15 cellular contexts compared by ENCODE assay signal in genomic region chr19:8045872-8046568, GRCh38. TPM values are rescaled to one million over a fixed set of nuclear protein-coding genes. Genes with fewer than 3 reads are reported as not detected.
DNase-seq lines count a peak whose midpoint lies in the region; ATAC-seq, FAIRE-seq and TF ChIP-seq lines count a peak whose summit lies in the region.
"Had no signal": no experiment of that assay in that cellular context is flagged by ENCODE, and none has a peak within 500 bp of the region (broad histone marks: within the 10 kb centered on the region; RNA-seq: fewer than 3 reads in every experiment).

No MANE protein-coding gene starts in this region.

- no peaks in the 10 kb centered on the region for H3K79me2 ChIP-seq in K562 (ENCODE audit: control insufficient read depth, insufficient read depth, low read length)

- no peaks in the 10 kb centered on the region for H3K36me3 Mint-ChIP-seq in CD8-positive, alpha-beta memory T cell

- H3K4me1 ChIP-seq in K562 (replicated peaks in 1 of 2; ENCODE audit: control insufficient read depth in 2 of 2, insufficient read depth in 2 of 2, low read length in 2 of 2): peaks cover 13 to 37% of the 10 kb centered on the region in 2 experiments
- peaks cover 4 to 7% of the 10 kb centered on the region in 2 donors for H3K4me1 ChIP-seq in neuronal stem cell (ENCODE audit: control insufficient read depth in 2 of 2, insufficient read depth in 1 of 2, low read depth in 1 of 2, low read length in 2 of 2)
- H3K4me1 ChIP-seq in prostate gland (replicated peaks): no peaks in the 10 kb centered on the region
- H3K4me1 ChIP-seq in CD8-positive, alpha-beta memory T cell (ENCODE audit: insufficient read depth, low read length): no peaks in the 10 kb centered on the region

- POLR2A ChIA-PET in K562 (lab: Yijun Ruan, JAX): interaction anchor here (0.7 to 2.6 kb wide), 4 partner anchors 10 to 14 kb away, joined by 3 to 10 read pairs (median 4); no protein-coding TSS in a partner anchor
- POLR2A ChIA-PET in CD8-positive, alpha-beta memory T cell (lab: Charles Lee): no interaction called here

- DNase-seq in DMS 273 (lab: John Stamatoyannopoulos, UW; ENCODE audit: unreplicated experiment) (peak; percentile 47), DMS 273 treated with DMSO at 0.1 percent for 48 hours (lab: John Stamatoyannopoulos, UW) (no peak), H7 (peak; percentile 30), K562 (ENCODE audit: extremely low read depth in 1 of 4, low spot score in 3 of 4) (peak in 1 of 4 experiments; percentile 58), neuronal stem cell (ENCODE audit: low spot score) (no peak), prostate gland (ENCODE audit: low spot score) (no peak)
- no peak for DNase-seq in CD8-positive, alpha-beta memory T cell
- DNase-seq: AML-193, GDM1, H9 had no signal

- no peak for TF ChIP-seq EP300 in K562 (IDR thresholded peaks at IDR 0.05; ENCODE audit: low read length)

- ATAC-seq in K562 (no peak), HG03378 (IDR thresholded peaks at IDR 0.05; ENCODE audit: unreplicated experiment) (no peak)
- ATAC-seq: GM23338 had no signal

- no peak overlapping the region for H2BK15ac ChIP-seq in neuronal stem cell (ENCODE audit: low read length)

- no TSS peak for BruUV-seq in K562 (replicated peaks; lab: Mats Ljungman, UMichigan)

- H3K79me1 ChIP-seq in neuronal stem cell (ENCODE audit: low read depth, low read length): no peaks in the 10 kb centered on the region

- H2AFZ ChIP-seq in K562 (ENCODE audit: low read depth, low read length) (peak overlapping the region; percentile 20), neuronal stem cell (ENCODE audit: low read length) (no peak overlapping the region)
- H2AFZ ChIP-seq: GM23338 had no signal

- no peaks in the 10 kb centered on the region for H4K20me1 ChIP-seq in K562 (replicated peaks; ENCODE audit: control insufficient read depth, insufficient read depth, low read length)
- H4K20me1 ChIP-seq: BLaER1 had no signal

- 14% methylated on average over 9 of the region's 10 CpGs for WGBS in K562 (ENCODE audit: insufficient coverage, low coverage, missing lambda C conversion rate)
- no CpG with 5 or more reads among the region's 10 CpGs for WGBS in neuronal stem cell (ENCODE audit: extremely low coverage in 2 of 2, insufficient read length in 2 of 2, insufficient replicate concordance in 1 of 2), 2 donors
- WGBS in prostate gland: 67% methylated on average over 10 of the region's 10 CpGs

- H2BK120ac ChIP-seq in neuronal stem cell (ENCODE audit: low read depth, low read length): no peak overlapping the region

- H3K27me3 Mint-ChIP-seq in CD8-positive, alpha-beta memory T cell: peaks cover 10 to 24% of the 10 kb centered on the region in 2 donors

- H3K9me3 Mint-ChIP-seq in CD8-positive, alpha-beta memory T cell: no peaks in the 10 kb centered on the region
- H3K9me3 Mint-ChIP-seq: GM23338, H9 had no signal

- H3K4ac ChIP-seq in neuronal stem cell (ENCODE audit: low read length): no peak overlapping the region

- H3K4me1 Mint-ChIP-seq in CD8-positive, alpha-beta memory T cell: peaks cover 5 to 9% (median 6%) of the 10 kb centered on the region in 3 donors
- H3K4me1 Mint-ChIP-seq: GM23338 had no signal

- H3K4me2 ChIP-seq in K562 (ENCODE audit: insufficient read depth, low read length) (peak overlapping the region; percentile 35; the same call in 1 of the 2 replicates), neuronal stem cell (ENCODE audit: insufficient read depth, low read length, poor library complexity, severe bottlenecking) (no peak overlapping the region)
- H3K4me2 ChIP-seq: BLaER1, GM23338 had no signal

- H4K91ac ChIP-seq in neuronal stem cell (ENCODE audit: low read depth, low read length, poor library complexity): no peak overlapping the region

- H3K14ac ChIP-seq in neuronal stem cell (ENCODE audit: low read length): no peak overlapping the region

- peak in 1 of 2 experiments; percentile 13; a peak in 1 of 4 replicates for TF ChIP-seq RAD21 in K562 (CRISPR knock-in tag; conservative IDR thresholded peaks at IDR 0.05 in 1 of 2, IDR thresholded peaks at IDR 0.05 in 1 of 2)

- 0 out of 6 replicates have a peak, but pooled peaks of 1 of the 3 experiments have one; percentile 11 for TF ChIP-seq CTCF in K562 (IDR thresholded peaks at IDR 0.05 in 2 of 3, conservative IDR thresholded peaks at IDR 0.05 in 1 of 3; ENCODE audit: insufficient read depth in 2 of 3, low read depth in 1 of 3, low read length in 3 of 3)
- TF ChIP-seq CTCF in prostate gland (IDR thresholded peaks at IDR 0.05): no peak

- H3K27me3 ChIP-seq in H7 (ENCODE audit: control insufficient read depth, insufficient read depth, low read length) (peaks cover 11% of the 10 kb centered on the region), K562 (ENCODE audit: control insufficient read depth in 2 of 2, insufficient read depth in 2 of 2, low read length in 2 of 2) (no peaks in the 10 kb centered on the region), neuronal stem cell (ENCODE audit: control insufficient read depth in 3 of 3, insufficient read depth in 3 of 3, low read depth in 1 of 3, low read length in 3 of 3) (peaks cover 0 to 4% (median 0%) of the 10 kb centered on the region in 3 experiments), prostate gland (replicated peaks; ENCODE audit: insufficient read depth) (no peaks in the 10 kb centered on the region)
- no peaks in the 10 kb centered on the region for H3K27me3 ChIP-seq in CD8-positive, alpha-beta memory T cell (ENCODE audit: insufficient read depth, low read length, poor library complexity, severe bottlenecking)
- H3K27me3 ChIP-seq: BLaER1 had no signal

- in situ Hi-C loops in K562 (cut with MboI): no loop called here

- H3K4me3 ChIP-seq in H7 (ENCODE audit: insufficient read depth, low read depth, low read length): no peak overlapping the region
- no peak overlapping the region for H3K4me3 ChIP-seq in K562
- H3K4me3 ChIP-seq in neuronal stem cell (ENCODE audit: low read length in 2 of 2): no peak overlapping the region
- no peak overlapping the region for H3K4me3 ChIP-seq in prostate gland
- no peak overlapping the region for H3K4me3 ChIP-seq in CD8-positive, alpha-beta memory T cell (ENCODE audit: low read length)
- H3K4me3 ChIP-seq: BLaER1, GM23338 had no signal

- no peak overlapping the region for H3K23ac ChIP-seq in neuronal stem cell (ENCODE audit: low read depth, low read length, poor library complexity)

- H3K9ac ChIP-seq in K562 (ENCODE audit: insufficient read depth in 1 of 2, low read depth in 2 of 2, low read length in 2 of 2) (peak overlapping the region in 1 of 2 experiments; percentile 84; a peak in 1 of 4 replicates), neuronal stem cell (ENCODE audit: low read depth, low read length, poor library complexity) (no peak overlapping the region)
- H3K9ac ChIP-seq: BLaER1 had no signal

- peak overlapping the region in 1 of 8 donors; percentile 83 for H3K27ac Mint-ChIP-seq in CD8-positive, alpha-beta memory T cell
- H3K27ac Mint-ChIP-seq: GM23338, H9 had no signal

- no peak overlapping the region for H3K27ac ChIP-seq in K562 (ENCODE audit: extremely low read depth, low read depth, low read length)
- H3K27ac ChIP-seq in neuronal stem cell (replicated peaks; ENCODE audit: low read length): no peak overlapping the region
- no peak overlapping the region for H3K27ac ChIP-seq in prostate gland
- H3K27ac ChIP-seq in CD8-positive, alpha-beta memory T cell (ENCODE audit: low read depth, low read length): no peak overlapping the region
- H3K27ac ChIP-seq: 22Rv1, BLaER1, HL-60 had no signal

- no peak overlapping the region for H4K8ac ChIP-seq in neuronal stem cell (ENCODE audit: low read depth, low read length)

- peak; percentile 63 for FAIRE-seq in K562 (lab: Jason Lieb, UNC)

- no peak overlapping the region for H3K4me3 Mint-ChIP-seq in CD8-positive, alpha-beta memory T cell
- H3K4me3 Mint-ChIP-seq: GM23338, H9 had no signal

- no peak overlapping the region for H2BK5ac ChIP-seq in neuronal stem cell (ENCODE audit: low read length)

- TF ChIP-seq POLR2A in K562 (conservative IDR thresholded peaks at IDR 0.05) (no peak), prostate gland (IDR thresholded peaks at IDR 0.05) (no peak)

- intact Hi-C loops in K562 (cut with micrococcal nuclease) (no loop called here), prostate gland (cut with DNase I) (no loop called here)

- peak overlapping the region; percentile 1 for H3K18ac ChIP-seq in neuronal stem cell (ENCODE audit: low read length)

- CTCF ChIA-PET in K562 (lab: Yijun Ruan, JAX; ENCODE audit: low intra/inter-chr PET ratio): no interaction called here
- CTCF ChIA-PET in CD8-positive, alpha-beta memory T cell (lab: Charles Lee): interaction anchor here (0.7 kb wide), 1 partner anchor 9 kb away, joined by 3 read pairs; no protein-coding TSS in a partner anchor

- H3K9me1 ChIP-seq in K562 (ENCODE audit: control insufficient read depth, insufficient read depth, low read length): no peaks in the 10 kb centered on the region

- H2AK5ac ChIP-seq in neuronal stem cell (ENCODE audit: low read depth, low read length): peak overlapping the region; percentile 82

- H3K9me3 ChIP-seq in K562 (replicated peaks; ENCODE audit: control insufficient read depth, insufficient read depth, low read depth, low read length): no peaks in the 10 kb centered on the region
- peaks cover 0 to 3% of the 10 kb centered on the region in 2 donors for H3K9me3 ChIP-seq in neuronal stem cell (replicated peaks in 1 of 2; ENCODE audit: control insufficient read depth in 2 of 2, insufficient read depth in 1 of 2, low read depth in 1 of 2, low read length in 2 of 2)
- H3K9me3 ChIP-seq in prostate gland: no peaks in the 10 kb centered on the region
- H3K9me3 ChIP-seq in CD8-positive, alpha-beta memory T cell (ENCODE audit: low read length): no peaks in the 10 kb centered on the region
- H3K9me3 ChIP-seq: BLaER1 had no signal

- H3K36me3 ChIP-seq in H7 (replicated peaks; ENCODE audit: control insufficient read depth, insufficient read depth, low read length) (no peaks in the 10 kb centered on the region), K562 (ENCODE audit: control insufficient read depth, insufficient read depth, low read length) (no peaks in the 10 kb centered on the region), neuronal stem cell (replicated peaks in 1 of 2; ENCODE audit: control insufficient read depth in 2 of 2, insufficient read depth in 2 of 2, low read length in 2 of 2) (no peaks in the 10 kb centered on the region), prostate gland (no peaks in the 10 kb centered on the region)
- no peaks in the 10 kb centered on the region for H3K36me3 ChIP-seq in CD8-positive, alpha-beta memory T cell (ENCODE audit: insufficient read depth, low read length)
- H3K36me3 ChIP-seq: BLaER1 had no signal

- H2BK12ac ChIP-seq in neuronal stem cell (ENCODE audit: low read length): no peak overlapping the region

RNA-seq across cellular contexts. Expression of gene CCL25, which starts 6.5 kb away (rescaled TPM):
- total RNA-seq in H7 (2014; rRNA removed; shearing (Covaris generic)): 1.9 TPM in 1 of 2 replicates, not detected in the other
- total RNA-seq in K562 (2011; cell fraction: chromatin; rRNA removed; ENCODE audit: low replicate concordance): not detected in 2 replicates
- total RNA-seq in K562 (2011; cell fraction: nucleolus; rRNA removed): not detected in 2 replicates
- not detected in 2 replicates for total RNA-seq in K562 (2011; cell fraction: nucleoplasm; rRNA removed)
- not detected in 2 replicates for total RNA-seq in K562 (2014; rRNA removed)
- total RNA-seq in K562 (2014; rRNA removed; fragmentation: Illumina TruSeq; extraction: Trizol): not detected in 2 replicates
- not detected in 2 replicates for total RNA-seq in K562 (2015; rRNA removed; fragmentation: Illumina TruSeq; extraction: Trizol)
- total RNA-seq in K562 (2021): not detected in 2 replicates
- polyA plus RNA-seq in K562 (2011; rRNA removed): 0.15 TPM in 1 of 2 replicates, not detected in the other
- 0.07 and 0.18 TPM in 2 replicates for polyA plus RNA-seq in K562 (2011; cell fraction: cytosol; rRNA removed)
- polyA plus RNA-seq in K562 (2011; cell fraction: nucleus; rRNA removed): 0.14 TPM in 1 of 2 replicates, not detected in the other
- 0.10 TPM in 1 of 2 replicates, not detected in the other for polyA plus RNA-seq in K562 (2012)
- polyA plus RNA-seq in K562 (2014; fragmentation: Illumina TruSeq; extraction: Trizol): not detected in 2 replicates
- polyA plus RNA-seq in K562 (2014; fragmentation: Nextera tagmentation; extraction: Ambion mirVana): not detected
- polyA plus RNA-seq in K562 (2014; rRNA removed): not detected in 2 replicates
- polyA minus RNA-seq in K562 (2011; rRNA and poly(A)+ RNA removed): not detected in 2 replicates
- polyA minus RNA-seq in K562 (2011; cell fraction: cytosol; rRNA and poly(A)+ RNA removed): not detected in 2 replicates
- polyA minus RNA-seq in K562 (2011; cell fraction: nucleus; rRNA and poly(A)+ RNA removed): not detected in 2 replicates
- 0.36 TPM for polyA plus RNA-seq in neuronal stem cell (2013, experiment 1 of 2)
- 0.60 TPM for polyA plus RNA-seq in neuronal stem cell (2013, experiment 2 of 2)
- not detected for total RNA-seq in prostate gland
- not detected for total RNA-seq in CD8-positive, alpha-beta memory T cell
- polyA plus RNA-seq in CD8-positive, alpha-beta memory T cell: not detected
- total RNA-seq: H9 had no signal

RNA-seq across cellular contexts. Expression of gene ELAVL1, which starts 40.6 kb away (rescaled TPM):
- total RNA-seq in H7 (2014; rRNA removed; shearing (Covaris generic)): 85.4 and 86.8 TPM in 2 replicates
- total RNA-seq in K562 (2011; cell fraction: chromatin; rRNA removed; ENCODE audit: low replicate concordance): 48.2 and 63.0 TPM in 2 replicates
- total RNA-seq in K562 (2011; cell fraction: nucleolus; rRNA removed): 28.7 and 31.5 TPM in 2 replicates
- total RNA-seq in K562 (2011; cell fraction: nucleoplasm; rRNA removed): 37.9 and 41.0 TPM in 2 replicates
- total RNA-seq in K562 (2014; rRNA removed) (56.5 and 66.5 TPM in 2 replicates), K562 (2014; rRNA removed; fragmentation: Illumina TruSeq; extraction: Trizol) (69.8 and 72.7 TPM in 2 replicates), K562 (2015; rRNA removed; fragmentation: Illumina TruSeq; extraction: Trizol) (80.1 and 83.1 TPM in 2 replicates), K562 (2021) (172 and 176 TPM in 2 replicates), prostate gland (10 to 100 TPM; 35.6 to 76.9 TPM)
- polyA plus RNA-seq in K562 (2011; rRNA removed) (46.9 and 69.2 TPM in 2 replicates), K562 (2014; fragmentation: Illumina TruSeq; extraction: Trizol) (149 and 156 TPM in 2 replicates), K562 (2014; fragmentation: Nextera tagmentation; extraction: Ambion mirVana) (1 to 10 TPM; 4.3 to 6.9 TPM), K562 (2014; rRNA removed) (63.7 and 78.3 TPM in 2 replicates)
- polyA plus RNA-seq in K562 (2011; cell fraction: cytosol; rRNA removed): 72.8 and 84.8 TPM in 2 replicates
- polyA plus RNA-seq in K562 (2011; cell fraction: nucleus; rRNA removed): 34.4 and 37.5 TPM in 2 replicates
- polyA plus RNA-seq in K562 (2012): 77.5 and 90.3 TPM in 2 replicates
- polyA minus RNA-seq in K562 (2011; rRNA and poly(A)+ RNA removed): 45.5 and 80.2 TPM in 2 replicates
- polyA minus RNA-seq in K562 (2011; cell fraction: cytosol; rRNA and poly(A)+ RNA removed): 74.4 and 81.5 TPM in 2 replicates
- polyA minus RNA-seq in K562 (2011; cell fraction: nucleus; rRNA and poly(A)+ RNA removed): 5.4 and 7.9 TPM in 2 replicates
- 102 TPM for polyA plus RNA-seq in neuronal stem cell (2013, experiment 1 of 2)
- polyA plus RNA-seq in neuronal stem cell (2013, experiment 2 of 2): 99.9 TPM
- 100 to 1,000 TPM; 156 to 164 TPM for total RNA-seq in CD8-positive, alpha-beta memory T cell
- 63.3 TPM for polyA plus RNA-seq in CD8-positive, alpha-beta memory T cell

Comparison
In these comparisons a context has a peak if more than half of its experiments do, and no peak if none do; other contexts are left out.
1. DNase-seq: peak in DMS 273 (single experiment) and H7 (single experiment); none in DMS 273 treated with DMSO at 0.1 percent for 48 hours (single experiment), neuronal stem cell (single experiment), prostate gland (single experiment) and CD8-positive, alpha-beta memory T cell (0 of 5).